In the genomic region with DNA sequence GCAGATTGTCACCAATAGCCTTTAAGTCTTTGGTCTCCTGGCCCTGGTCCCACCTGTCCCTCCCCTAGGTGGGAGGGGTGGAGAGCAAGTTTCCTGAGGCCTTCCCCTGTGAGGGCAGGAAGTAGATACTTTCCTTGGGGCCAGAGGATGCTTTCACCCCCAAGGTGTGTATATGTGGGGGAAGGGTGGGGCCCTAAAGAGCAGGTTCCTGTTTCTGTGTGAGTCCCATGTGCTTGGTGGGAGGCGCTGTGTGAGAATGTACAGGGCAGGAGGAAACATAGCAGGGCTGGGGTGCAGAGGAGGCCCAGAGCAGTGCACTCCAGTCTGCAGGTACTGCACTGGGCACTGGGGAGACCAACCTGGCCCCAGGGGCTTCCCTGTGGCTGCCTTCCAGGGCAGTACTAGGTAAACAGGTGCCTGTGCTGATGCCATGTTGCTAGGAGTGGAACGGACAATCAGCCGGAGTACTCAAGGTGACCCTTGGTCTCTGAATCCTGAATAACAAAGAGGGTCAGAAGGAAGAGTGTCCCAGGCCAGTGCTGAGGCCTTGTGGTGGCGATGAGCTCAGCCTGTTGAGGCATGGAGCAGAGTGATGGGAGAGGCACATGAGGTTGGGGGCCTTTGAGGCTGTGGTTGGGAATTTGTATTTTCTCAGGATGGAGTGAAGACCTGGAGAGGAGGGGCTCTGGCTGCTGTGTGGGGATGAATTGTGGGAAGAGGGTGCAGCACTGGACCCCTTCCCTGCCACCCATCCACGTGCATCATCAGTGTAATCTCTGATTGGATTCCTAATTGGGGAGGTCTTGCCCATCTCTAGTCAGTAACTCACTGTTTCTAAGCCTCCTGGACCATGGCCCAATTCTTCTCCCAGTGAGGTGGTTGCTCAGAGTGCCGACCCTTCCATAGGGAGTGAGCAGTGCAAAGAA, we compare ENCODE assay signal across 8 cellular contexts. TPM values are rescaled to one million over a fixed set of nuclear protein-coding genes. Genes with fewer than 3 reads are reported as not detected.
A peak's percentile ranks its signal among the peaks of the same experiment; 100 is the strongest.
DNase-seq lines count a peak whose midpoint lies in the region; ATAC-seq and TF ChIP-seq lines count a peak whose summit lies in the region.

No MANE protein-coding gene starts in this region.

- DNase-seq in SKM-1 (lab: John Stamatoyannopoulos, UW; ENCODE audit: unreplicated experiment) = peak; percentile 9
- peak; percentile 83 for DNase-seq in central memory CD4-positive, alpha-beta T cell
- peak; percentile 85 for DNase-seq in naive B cell
- DNase-seq in BE2C = no peak
- no peak for DNase-seq in DMS79 treated with DMSO at 0.1 percent for 48 hours (lab: John Stamatoyannopoulos, UW)
- no peak for DNase-seq in kidney glomerular epithelial cell (lab: John Stamatoyannopoulos, UW)

- H3K27me3 Mint-ChIP-seq in naive B cell = no peaks in the 10 kb centered on the region

- no peak overlapping the region for H3K4me3 ChIP-seq in BE2C (ENCODE audit: low read depth, low read length)

- H3K9me3 Mint-ChIP-seq in naive B cell = no peaks in the 10 kb centered on the region

- peak overlapping the region; percentile 63 to 98 (median 96) for H3K27ac Mint-ChIP-seq in naive B cell

- peak overlapping the region; percentile 62 to 94 (median 88) for H3K4me3 Mint-ChIP-seq in naive B cell

- peaks cover 0 to 25% of the 10 kb centered on the region in 2 donors for H3K36me3 Mint-ChIP-seq in naive B cell

- ATAC-seq in GM18511 (IDR thresholded peaks at IDR 0.05; ENCODE audit: unreplicated experiment) (peak; percentile 59), naive B cell (ENCODE audit: low read depth in 2 of 2) (peak; percentile 80 to 83), GM21786 (IDR thresholded peaks at IDR 0.05; ENCODE audit: unreplicated experiment) (no peak)

- TF ChIP-seq CTCF in BE2C (IDR thresholded peaks at IDR 0.05; ENCODE audit: low read depth, low read length) = no peak

- peaks cover 29% of the 10 kb centered on the region for H3K4me1 ChIP-seq in BE2C

- peaks cover 80 to 88% (median 84%) of the 10 kb centered on the region in 3 donors for H3K4me1 Mint-ChIP-seq in naive B cell

- H3K27me3 ChIP-seq in BE2C = no peaks in the 10 kb centered on the region

- peaks cover 40% of the 10 kb centered on the region for H3K36me3 ChIP-seq in BE2C

- no peaks in the 10 kb centered on the region for H3K9me3 ChIP-seq in BE2C

RNA-seq across cellular contexts. Expression of a gene that starts 5.1 kb away (rescaled TPM):
- polyA plus RNA-seq in naive B cell (ENCODE audit: low read depth in 6 of 6) = 100 to 1,000 TPM in 4 of 6 donors, 10 to 100 TPM in 2; 66.8 to 184 (median 124) TPM
- 287 TPM for polyA plus RNA-seq in BE2C (2012; ENCODE audit: insufficient read depth, insufficient read length, low read depth)

RNA-seq across cellular contexts. Expression of a gene that starts 26.1 kb away (rescaled TPM):
- 100 to 1,000 TPM; 111 to 167 (median 145) TPM for polyA plus RNA-seq in naive B cell (ENCODE audit: low read depth in 6 of 6)
- 18.6 TPM for polyA plus RNA-seq in BE2C (2012; ENCODE audit: insufficient read depth, insufficient read length, low read depth)

RNA-seq across cellular contexts. Expression of a gene that starts 28.8 kb away (rescaled TPM):
- polyA plus RNA-seq in naive B cell (ENCODE audit: low read depth in 6 of 6) = not detected
- not detected for polyA plus RNA-seq in BE2C (2012; ENCODE audit: insufficient read depth, insufficient read length, low read depth)

RNA-seq across cellular contexts. Expression of a gene that starts 46.1 kb away (rescaled TPM):
- polyA plus RNA-seq in naive B cell (ENCODE audit: low read depth in 6 of 6) = not detected
- polyA plus RNA-seq in BE2C (2012; ENCODE audit: insufficient read depth, insufficient read length, low read depth) = not detected

RNA-seq across cellular contexts. Expression of a gene that starts 53.1 kb away (rescaled TPM):
- 10 to 100 TPM; 48.3 to 88.8 (median 59.8) TPM for polyA plus RNA-seq in naive B cell (ENCODE audit: low read depth in 6 of 6)
- 73.9 TPM for polyA plus RNA-seq in BE2C (2012; ENCODE audit: insufficient read depth, insufficient read length, low read depth)

Comparison
In these comparisons a context has a peak if more than half of its experiments do, and no peak if none do; other contexts are left out.
1. DNase-seq: peak in SKM-1 (single experiment), central memory CD4-positive, alpha-beta T cell (single experiment) and naive B cell (single experiment); none in BE2C (single experiment), DMS79 treated with DMSO at 0.1 percent for 48 hours (single experiment) and kidney glomerular epithelial cell (single experiment).